ENCODE assay signal across 9 cellular contexts in the genomic region with DNA sequence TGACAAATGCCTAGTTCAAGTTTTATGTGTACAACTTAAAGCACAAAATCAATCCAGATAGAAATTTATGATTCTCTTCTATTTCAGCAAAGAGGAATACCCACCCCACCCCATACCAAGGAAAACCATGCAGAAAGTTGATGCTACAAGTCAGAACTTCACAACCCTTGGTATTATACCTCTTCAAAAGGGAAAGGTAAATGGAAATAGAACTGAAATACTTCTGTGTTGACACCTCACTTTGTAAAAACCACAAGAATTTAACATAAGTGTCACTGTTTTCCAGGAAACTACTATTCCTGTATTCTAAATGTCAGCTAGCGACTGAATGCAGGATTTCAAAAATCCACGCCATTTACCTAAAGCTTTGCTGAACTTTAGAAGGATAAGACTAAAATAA. TPM values are rescaled to one million over a fixed set of nuclear protein-coding genes. Genes with fewer than 3 reads are reported as not detected.
A peak's percentile ranks its signal among the peaks of the same experiment; 100 is the strongest.
DNase-seq lines count a peak whose midpoint lies in the region; ATAC-seq and TF ChIP-seq lines count a peak whose summit lies in the region.
"Had no signal": no experiment of that assay in that cellular context is flagged by ENCODE, and none has a peak within 500 bp of the region (broad histone marks: within the 10 kb centered on the region; RNA-seq: fewer than 3 reads in every experiment).

No MANE protein-coding gene starts in this region.

- H3K27me3 Mint-ChIP-seq in GM23338 (ENCODE audit: insufficient read depth, low read depth, poor library complexity): peaks cover 9% of the 10 kb centered on the region

- H3F3A ChIP-seq in GM23338 (replicated peaks; ENCODE audit: low read depth): no peaks in the 10 kb centered on the region
- no peaks in the 10 kb centered on the region for H3F3A ChIP-seq in smooth muscle cell (ENCODE audit: low read depth)

- no peaks in the 10 kb centered on the region for H3K36me3 ChIP-seq in GM23338 (ENCODE audit: insufficient read depth)
- no peaks in the 10 kb centered on the region for H3K36me3 ChIP-seq in smooth muscle cell (ENCODE audit: low read depth)
- peaks cover 0 to 7% (median 0%) of the 10 kb centered on the region in 3 donors for H3K36me3 ChIP-seq in esophagus squamous epithelium

- no peak overlapping the region for H3K27ac ChIP-seq in GM23338 (ENCODE audit: low read depth)
- peak overlapping the region; percentile 42 for H3K27ac ChIP-seq in epithelial cell of prostate
- H3K27ac ChIP-seq in smooth muscle cell (ENCODE audit: low read depth): peak overlapping the region; percentile 93
- peak overlapping the region in 2 of 4 donors; percentile 14 to 98 for H3K27ac ChIP-seq in esophagus squamous epithelium

- H3K4me1 Mint-ChIP-seq in GM23338: peaks cover 41% of the 10 kb centered on the region; the same call in 2 of the 3 replicates

- H3K4me3 Mint-ChIP-seq in GM23338: peak overlapping the region; percentile 12; the same call in 1 of the 3 replicates

- no peak overlapping the region for H3K27ac Mint-ChIP-seq in GM23338

- H3K9me3 ChIP-seq in smooth muscle cell (replicated peaks; ENCODE audit: low read depth) (no peaks in the 10 kb centered on the region), esophagus squamous epithelium (no peaks in the 10 kb centered on the region)

- no peak overlapping the region for H3K9ac ChIP-seq in smooth muscle cell (ENCODE audit: low read depth)

- H3K27me3 ChIP-seq in GM23338 (ENCODE audit: insufficient read depth) (no peaks in the 10 kb centered on the region), smooth muscle cell (ENCODE audit: low read depth) (no peaks in the 10 kb centered on the region), esophagus squamous epithelium (no peaks in the 10 kb centered on the region)

- H3K9me2 ChIP-seq in GM23338 (ENCODE audit: insufficient read depth): no peaks in the 10 kb centered on the region

- TF ChIP-seq CTCF in GM23338 (conservative IDR thresholded peaks at IDR 0.05; ENCODE audit: low read depth in 2 of 2): no peak
- no peak for TF ChIP-seq CTCF in smooth muscle cell (IDR thresholded peaks at IDR 0.05; ENCODE audit: borderline replicate concordance, insufficient read depth, poor library complexity, severe bottlenecking)
- TF ChIP-seq CTCF in esophagus squamous epithelium (IDR thresholded peaks at IDR 0.05): no peak

- H3K4me1 ChIP-seq in GM23338 (ENCODE audit: insufficient read depth) (peaks cover 48% of the 10 kb centered on the region), smooth muscle cell (ENCODE audit: low read depth) (peaks cover 38% of the 10 kb centered on the region), esophagus squamous epithelium (peaks cover 11 to 81% (median 40%) of the 10 kb centered on the region in 3 donors)

- H4K20me1 ChIP-seq in GM23338 (replicated peaks; ENCODE audit: insufficient read depth) (peaks cover 73% of the 10 kb centered on the region), smooth muscle cell (ENCODE audit: low read depth) (peaks cover 81% of the 10 kb centered on the region)

- no peak for TF ChIP-seq POLR2A in esophagus squamous epithelium (IDR thresholded peaks at IDR 0.05)

- 45% methylated on average over 2 of the region's 2 CpGs for WGBS in smooth muscle cell (ENCODE audit: low lambda C conversion rate)
- 31 to 44% methylated on average over 2 of the region's 2 CpGs for WGBS in esophagus squamous epithelium, 2 donors

- H3K36me3 Mint-ChIP-seq in GM23338 (ENCODE audit: low read depth): peaks cover 11% of the 10 kb centered on the region; the same call in 2 of the 3 replicates

- H3K79me2 ChIP-seq in GM23338 (replicated peaks; ENCODE audit: insufficient read depth) (peaks cover 87% of the 10 kb centered on the region), smooth muscle cell (ENCODE audit: low read depth) (peaks cover 87% of the 10 kb centered on the region)

- intact Hi-C loops in esophagus squamous epithelium (cut with DNase I): no loop called here

- H3K9me3 Mint-ChIP-seq in GM23338: no peaks in the 10 kb centered on the region

- no peak for DNase-seq in GM23338 (ENCODE audit: low spot score)
- peak; percentile 41 for DNase-seq in SW480 (ENCODE audit: low spot score)
- no peak for DNase-seq in epithelial cell of prostate (ENCODE audit: low read depth, low spot score)
- DNase-seq in smooth muscle cell (lab: John Stamatoyannopoulos, UW; ENCODE audit: unreplicated experiment): no peak
- DNase-seq in NCI-H146 (lab: John Stamatoyannopoulos, UW): no peak
- DNase-seq in esophagus squamous epithelium (lab: John Stamatoyannopoulos, UW): no peak
- no peak for DNase-seq in dermis blood vessel endothelial cell
- DNase-seq: NCI-H1105 treated with DMSO at 0.1 percent for 48 hours had no signal

- ATAC-seq in GM23338 (no peak), HG03442 (IDR thresholded peaks at IDR 0.05; ENCODE audit: unreplicated experiment) (no peak)

- H3K4me3 ChIP-seq in GM23338 (peak overlapping the region; percentile 95), smooth muscle cell (peak overlapping the region; percentile 80), esophagus squamous epithelium (peak overlapping the region in 2 of 4 donors; percentile 8 to 96)

- H2AFZ ChIP-seq in GM23338: no peak overlapping the region
- H2AFZ ChIP-seq in smooth muscle cell (ENCODE audit: low read depth): no peak overlapping the region

- H3K4me2 ChIP-seq in GM23338 (peak overlapping the region; percentile 94), smooth muscle cell (peak overlapping the region; percentile 95)

TF ChIP-seq in GM23338, 12 proteins besides CTCF, POLR2A, EP300 and RAD21 (continues in another document):
- TF ChIP-seq ETS1 (IDR thresholded peaks at IDR 0.05): no peak

RNA-seq across cellular contexts. Expression of gene CPNE1, which starts 3.7 kb away (rescaled TPM):
- total RNA-seq in GM23338 (2014; rRNA removed; shearing (Covaris generic)): 158 and 189 TPM in 2 replicates
- polyA plus RNA-seq in GM23338 (2016; fragmentation: Nextera tagmentation; extraction: Ambion mirVana) (196 and 221 TPM in 2 replicates), smooth muscle cell (156 TPM in 2 replicates)
- total RNA-seq in smooth muscle cell (111 and 140 TPM in 2 replicates), esophagus squamous epithelium (10 to 100 TPM; 47.3 to 98.2 (median 75.9) TPM), dermis blood vessel endothelial cell (94.5 and 159 TPM in 2 replicates)

RNA-seq across cellular contexts. Expression of gene RBM12, which starts 3.7 kb away (rescaled TPM):
- 81.3 and 82.2 TPM in 2 replicates for total RNA-seq in GM23338 (2014; rRNA removed; shearing (Covaris generic))
- polyA plus RNA-seq in GM23338 (2016; fragmentation: Nextera tagmentation; extraction: Ambion mirVana) (21.0 and 22.3 TPM in 2 replicates), smooth muscle cell (11.5 and 14.5 TPM in 2 replicates)
- total RNA-seq in smooth muscle cell (34.0 and 44.2 TPM in 2 replicates), esophagus squamous epithelium (10 to 100 TPM; 14.2 to 35.5 (median 30.0) TPM), dermis blood vessel endothelial cell (42.5 and 58.1 TPM in 2 replicates)

RNA-seq across cellular contexts. Expression of gene NFS1, which starts 38.1 kb away (rescaled TPM):
- total RNA-seq in GM23338 (2014; rRNA removed; shearing (Covaris generic)): 35.7 and 45.9 TPM in 2 replicates
- polyA plus RNA-seq in GM23338 (2016; fragmentation: Nextera tagmentation; extraction: Ambion mirVana): 19.7 and 22.8 TPM in 2 replicates
- 25.3 and 40.1 TPM in 2 replicates for total RNA-seq in smooth muscle cell
- polyA plus RNA-seq in smooth muscle cell: 35.1 and 40.3 TPM in 2 replicates
- 10 to 100 TPM; 16.4 to 39.9 (median 24.2) TPM for total RNA-seq in esophagus squamous epithelium
- total RNA-seq in dermis blood vessel endothelial cell: 12.8 and 28.0 TPM in 2 replicates

RNA-seq across cellular contexts. Expression of gene ROMO1, which starts 38.2 kb away (rescaled TPM):
- 127 and 152 TPM in 2 replicates for total RNA-seq in GM23338 (2014; rRNA removed; shearing (Covaris generic))
- polyA plus RNA-seq in GM23338 (2016; fragmentation: Nextera tagmentation; extraction: Ambion mirVana) (881 and 947 TPM in 2 replicates), smooth muscle cell (694 and 771 TPM in 2 replicates)
- total RNA-seq in smooth muscle cell (252 and 523 TPM in 2 replicates), esophagus squamous epithelium (100 to 1,000 TPM; 178 to 290 (median 228) TPM), dermis blood vessel endothelial cell (104 and 241 TPM in 2 replicates)

RNA-seq across cellular contexts. Expression of gene SPAG4, which starts 45.4 kb away (rescaled TPM):
- total RNA-seq in GM23338 (2014; rRNA removed; shearing (Covaris generic)): 0.39 and 2.7 TPM in 2 replicates
- polyA plus RNA-seq in GM23338 (2016; fragmentation: Nextera tagmentation; extraction: Ambion mirVana) (2.9 and 3.8 TPM in 2 replicates), smooth muscle cell (27.6 and 35.4 TPM in 2 replicates)
- total RNA-seq in smooth muscle cell (9.3 and 10.4 TPM in 2 replicates), esophagus squamous epithelium (1 to 10 TPM in 2 of 4 donors, under 1 TPM in 2; 0.44 to 4.8 (median 2.6) TPM), dermis blood vessel endothelial cell (10.0 and 19.1 TPM in 2 replicates)
